Comparison of ENCODE assay signal across 8 cellular contexts in the genomic region with DNA sequence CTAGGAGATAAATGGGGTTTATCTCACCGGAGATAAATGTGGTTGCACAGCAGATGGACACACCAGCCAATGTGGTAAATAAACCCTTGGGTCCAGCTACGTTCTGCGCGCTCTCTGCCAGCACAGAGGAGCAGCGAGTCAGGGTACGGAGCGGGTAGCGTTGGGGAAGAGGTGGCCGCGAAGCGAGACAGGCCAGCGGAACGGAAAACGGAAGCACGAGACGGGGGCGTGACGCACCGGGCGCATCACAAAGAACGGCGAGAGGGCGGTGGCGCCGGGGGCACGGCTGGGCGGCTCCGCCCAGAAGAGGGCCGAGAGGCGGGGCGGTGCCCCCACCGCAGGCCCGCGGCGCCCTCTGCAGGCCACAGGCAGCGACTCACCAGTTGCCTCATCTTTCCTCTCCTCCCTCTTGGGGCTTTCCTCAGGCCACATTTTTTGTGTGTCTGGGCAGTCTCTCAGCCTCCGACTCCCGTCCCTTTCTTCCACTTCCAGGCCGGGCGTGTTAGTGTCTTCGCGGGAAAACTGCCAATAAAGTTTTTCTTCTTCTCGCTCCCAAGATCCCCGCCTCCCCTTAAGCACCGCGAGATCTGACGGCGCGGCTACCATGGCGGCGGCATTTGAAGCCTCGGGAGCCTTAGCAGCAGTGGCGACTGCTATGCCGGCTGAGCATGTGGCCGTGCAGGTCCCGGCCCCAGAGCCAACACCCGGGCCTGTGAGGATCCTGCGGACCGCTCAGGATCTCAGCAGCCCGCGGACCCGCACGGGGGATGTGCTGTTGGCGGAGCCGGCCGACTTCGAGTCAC. TPM values are rescaled to one million over a fixed set of nuclear protein-coding genes. Genes with fewer than 3 reads are reported as not detected.
A peak's percentile ranks its signal among the peaks of the same experiment; 100 is the strongest.
DNase-seq lines count a peak whose midpoint lies in the region; ATAC-seq and TF ChIP-seq lines count a peak whose summit lies in the region.

A gene with protein sequence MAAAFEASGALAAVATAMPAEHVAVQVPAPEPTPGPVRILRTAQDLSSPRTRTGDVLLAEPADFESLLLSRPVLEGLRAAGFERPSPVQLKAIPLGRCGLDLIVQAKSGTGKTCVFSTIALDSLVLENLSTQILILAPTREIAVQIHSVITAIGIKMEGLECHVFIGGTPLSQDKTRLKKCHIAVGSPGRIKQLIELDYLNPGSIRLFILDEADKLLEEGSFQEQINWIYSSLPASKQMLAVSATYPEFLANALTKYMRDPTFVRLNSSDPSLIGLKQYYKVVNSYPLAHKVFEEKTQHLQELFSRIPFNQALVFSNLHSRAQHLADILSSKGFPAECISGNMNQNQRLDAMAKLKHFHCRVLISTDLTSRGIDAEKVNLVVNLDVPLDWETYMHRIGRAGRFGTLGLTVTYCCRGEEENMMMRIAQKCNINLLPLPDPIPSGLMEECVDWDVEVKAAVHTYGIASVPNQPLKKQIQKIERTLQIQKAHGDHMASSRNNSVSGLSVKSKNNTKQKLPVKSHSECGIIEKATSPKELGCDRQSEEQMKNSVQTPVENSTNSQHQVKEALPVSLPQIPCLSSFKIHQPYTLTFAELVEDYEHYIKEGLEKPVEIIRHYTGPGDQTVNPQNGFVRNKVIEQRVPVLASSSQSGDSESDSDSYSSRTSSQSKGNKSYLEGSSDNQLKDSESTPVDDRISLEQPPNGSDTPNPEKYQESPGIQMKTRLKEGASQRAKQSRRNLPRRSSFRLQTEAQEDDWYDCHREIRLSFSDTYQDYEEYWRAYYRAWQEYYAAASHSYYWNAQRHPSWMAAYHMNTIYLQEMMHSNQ (plus strand): TSS at position 581 of the 803 bp plus-strand sequence. CDS start 24 bp downstream, at position 605.

- peaks cover 0 to 3% of the 10 kb centered on the region in 2 donors for H3K4me1 ChIP-seq in esophagus (ENCODE audit: control insufficient read depth in 2 of 2, insufficient read depth in 2 of 2, low read length in 1 of 2)

- DNase-seq in DMS79 treated with DMSO at 0.1 percent for 48 hours (lab: John Stamatoyannopoulos, UW) (peak; percentile 99), KG1 (lab: John Stamatoyannopoulos, UW) (peak; percentile 98), myocyte (ENCODE audit: low read depth) (peak; percentile 97)
- DNase-seq in activated T-cell treated with anti-CD3 and anti-CD28 coated beads, Interleukin-2, amount 50 U/mL, for 4 hours: peak; percentile 90
- DNase-seq in stimulated activated CD8-positive, alpha-beta memory T cell treated with anti-CD3 and anti-CD28 coated beads, Interleukin-7, amount 100 ng/mL, for 48 hours (ENCODE audit: extremely low read depth in 1 of 2, low read depth in 1 of 2): peak; percentile 86 to 88

- WGBS in esophagus, 2 donors: 0% methylated on average over 63 to 67 of the region's 67 CpGs

- peaks cover 39% of the 10 kb centered on the region for H3K4me1 Mint-ChIP-seq in activated T-cell treated with anti-CD3 and anti-CD28 coated beads, Interleukin-2, amount 50 U/mL, for 4 hours (ENCODE audit: low read depth)

- peak; percentile 89 for ATAC-seq in GM21723 (IDR thresholded peaks at IDR 0.05; ENCODE audit: unreplicated experiment)
- peak; percentile 89 to 91 for ATAC-seq in activated T-cell treated with anti-CD3 and anti-CD28 coated beads, Interleukin-2, amount 50 U/mL, for 4 hours

- no peaks in the 10 kb centered on the region for H3K27me3 Mint-ChIP-seq in activated T-cell treated with anti-CD3 and anti-CD28 coated beads, Interleukin-2, amount 50 U/mL, for 4 hours (ENCODE audit: low read depth)

- H3K36me3 ChIP-seq in esophagus (ENCODE audit: control insufficient read depth in 2 of 2, insufficient read depth in 2 of 2, low read length in 1 of 2): no peaks in the 10 kb centered on the region

- H3K27me3 ChIP-seq in esophagus (ENCODE audit: control insufficient read depth in 1 of 2, insufficient read depth in 2 of 2, low read length in 2 of 2): no peaks in the 10 kb centered on the region

- H3K27ac ChIP-seq in esophagus (ENCODE audit: low read depth in 2 of 2, low read length in 1 of 2): peak within 1 kb of the TSS; percentile 95 to 96

- H3K9me3 ChIP-seq in esophagus (ENCODE audit: control insufficient read depth in 2 of 2, insufficient read depth in 1 of 2, low read depth in 1 of 2, low read length in 1 of 2): no peaks in the 10 kb centered on the region

- peak within 1 kb of the TSS; percentile 76 to 90 for H3K4me3 ChIP-seq in esophagus (ENCODE audit: low read depth in 1 of 2, low read length in 2 of 2)

- no peaks in the 10 kb centered on the region for H3K9me3 Mint-ChIP-seq in activated T-cell treated with anti-CD3 and anti-CD28 coated beads, Interleukin-2, amount 50 U/mL, for 4 hours

- H3K36me3 Mint-ChIP-seq in activated T-cell treated with anti-CD3 and anti-CD28 coated beads, Interleukin-2, amount 50 U/mL, for 4 hours (ENCODE audit: insufficient read depth): peaks cover 15% of the 10 kb centered on the region

- H3K4me3 Mint-ChIP-seq in activated T-cell treated with anti-CD3 and anti-CD28 coated beads, Interleukin-2, amount 50 U/mL, for 4 hours: peak within 1 kb of the TSS; percentile 93

TF ChIP-seq in PFSK-1, 5 proteins besides CTCF, POLR2A, EP300 and RAD21:
- TF ChIP-seq FOXP2 (optimal IDR thresholded peaks at IDR 0.05; ENCODE audit: borderline replicate concordance, extremely low read depth, extremely low read length, insufficient read depth): peak; percentile 92
- TF ChIP-seq SIN3A (IDR thresholded peaks at IDR 0.05; ENCODE audit: borderline replicate concordance, insufficient read depth, low read length): peak; percentile 95
- peak; percentile 87 for TF ChIP-seq POLR2AphosphoS5 (IDR thresholded peaks at IDR 0.05; ENCODE audit: low read depth, low read length)
- peak; percentile 94 for TF ChIP-seq TAF1 (IDR thresholded peaks at IDR 0.05; ENCODE audit: borderline replicate concordance, insufficient read depth, low read length)
- TF ChIP-seq, protein P1, sequence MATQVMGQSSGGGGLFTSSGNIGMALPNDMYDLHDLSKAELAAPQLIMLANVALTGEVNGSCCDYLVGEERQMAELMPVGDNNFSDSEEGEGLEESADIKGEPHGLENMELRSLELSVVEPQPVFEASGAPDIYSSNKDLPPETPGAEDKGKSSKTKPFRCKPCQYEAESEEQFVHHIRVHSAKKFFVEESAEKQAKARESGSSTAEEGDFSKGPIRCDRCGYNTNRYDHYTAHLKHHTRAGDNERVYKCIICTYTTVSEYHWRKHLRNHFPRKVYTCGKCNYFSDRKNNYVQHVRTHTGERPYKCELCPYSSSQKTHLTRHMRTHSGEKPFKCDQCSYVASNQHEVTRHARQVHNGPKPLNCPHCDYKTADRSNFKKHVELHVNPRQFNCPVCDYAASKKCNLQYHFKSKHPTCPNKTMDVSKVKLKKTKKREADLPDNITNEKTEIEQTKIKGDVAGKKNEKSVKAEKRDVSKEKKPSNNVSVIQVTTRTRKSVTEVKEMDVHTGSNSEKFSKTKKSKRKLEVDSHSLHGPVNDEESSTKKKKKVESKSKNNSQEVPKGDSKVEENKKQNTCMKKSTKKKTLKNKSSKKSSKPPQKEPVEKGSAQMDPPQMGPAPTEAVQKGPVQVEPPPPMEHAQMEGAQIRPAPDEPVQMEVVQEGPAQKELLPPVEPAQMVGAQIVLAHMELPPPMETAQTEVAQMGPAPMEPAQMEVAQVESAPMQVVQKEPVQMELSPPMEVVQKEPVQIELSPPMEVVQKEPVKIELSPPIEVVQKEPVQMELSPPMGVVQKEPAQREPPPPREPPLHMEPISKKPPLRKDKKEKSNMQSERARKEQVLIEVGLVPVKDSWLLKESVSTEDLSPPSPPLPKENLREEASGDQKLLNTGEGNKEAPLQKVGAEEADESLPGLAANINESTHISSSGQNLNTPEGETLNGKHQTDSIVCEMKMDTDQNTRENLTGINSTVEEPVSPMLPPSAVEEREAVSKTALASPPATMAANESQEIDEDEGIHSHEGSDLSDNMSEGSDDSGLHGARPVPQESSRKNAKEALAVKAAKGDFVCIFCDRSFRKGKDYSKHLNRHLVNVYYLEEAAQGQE (IDR thresholded peaks at IDR 0.05; ENCODE audit: insufficient read depth in 1 of 2, low read depth in 2 of 2, low read length in 2 of 2): 0 out of 4 replicates have a peak, but pooled peaks have one; percentile 14 to 16

RNA-seq across cellular contexts. Expression of the gene that starts here (rescaled TPM):
- 11.5 TPM for polyA plus RNA-seq in PFSK-1 (2012; ENCODE audit: insufficient read length, low read depth)
- 10 to 100 TPM; 22.0 to 26.0 (median 24.1) TPM for total RNA-seq in activated T-cell treated with anti-CD3 and anti-CD28 coated beads, Interleukin-2, amount 50 U/mL, for 4 hours
- 1 to 10 TPM; 3.2 to 4.2 TPM for polyA plus RNA-seq in esophagus
- 22.4 and 27.0 TPM in 2 replicates for total RNA-seq in myocyte
- polyA plus RNA-seq in myocyte (2012): 4.8 TPM

Comparison
In these comparisons a context has a peak if more than half of its experiments do, and no peak if none do; other contexts are left out.
1. Peak in every context shown above with its lines: DNase-seq, ATAC-seq, H3K4me3 ChIP-seq and H3K27ac ChIP-seq.